ENCODE assay signal across 11 cellular contexts in genomic region chr3:22777834-22778233, GRCh38.
"Had no signal": no experiment of that assay in that cellular context is flagged by ENCODE, and none has a peak within 500 bp of the region (broad histone marks: within the 10 kb centered on the region; RNA-seq: fewer than 3 reads in every experiment).

No MANE protein-coding gene starts in this region.

- H2AFZ ChIP-seq: GM23248, GM23338 had no signal

- H3K9me3 ChIP-seq: HAP-1 had no signal

- H3K36me3 ChIP-seq: HAP-1 had no signal

- FAIRE-seq: H1, H54 had no signal

- H3K4me2 ChIP-seq: GM23338 had no signal

- DNase-seq: GM23248, GOT3, H7, H9, HCEC 1CT, HFFc6 had no signal

- H3K4me3 ChIP-seq: GM23248, GM23338, HAP-1 had no signal

- H3K27ac ChIP-seq: GM23248 had no signal

- ATAC-seq: GM23338, HCT116 had no signal

- H3K9ac ChIP-seq: GM23248 had no signal

- H3K4me1 ChIP-seq: HAP-1 had no signal
